In the genomic region with DNA sequence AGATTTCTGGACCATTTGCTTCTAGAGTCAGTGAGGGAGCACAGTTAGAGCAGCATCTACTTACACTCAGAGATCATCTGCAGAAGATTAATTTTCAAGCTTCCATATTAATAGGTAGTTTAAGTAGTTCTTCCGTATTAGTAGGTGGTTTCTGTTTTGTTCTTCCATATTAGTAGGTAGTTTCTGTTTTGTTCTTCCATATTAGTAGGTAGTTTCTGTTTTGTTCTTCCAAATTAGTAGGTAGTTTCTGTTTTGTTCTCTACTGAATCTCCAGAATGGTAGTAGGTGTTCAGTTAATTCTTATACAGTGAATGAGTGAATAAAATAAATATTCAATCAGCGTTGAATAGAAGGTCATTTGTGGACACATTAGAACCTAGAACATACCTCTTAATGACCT, we compare ENCODE assay signal across 13 cellular contexts.
DNase-seq lines count a peak whose midpoint lies in the region; ATAC-seq and TF ChIP-seq lines count a peak whose summit lies in the region.
"Had no signal": no experiment of that assay in that cellular context is flagged by ENCODE, and none has a peak within 500 bp of the region (broad histone marks: within the 10 kb centered on the region; RNA-seq: fewer than 3 reads in every experiment).

No MANE protein-coding gene starts in this region.

- H3K4me3 Mint-ChIP-seq in MCF 10A (ENCODE audit: unreplicated experiment): no peak overlapping the region

- TF ChIP-seq CTCF in GM20000 (IDR thresholded peaks at IDR 0.05; ENCODE audit: extremely low read depth, missing control alignments): no peak
- TF ChIP-seq CTCF in OCI-LY3 (IDR thresholded peaks at IDR 0.05; ENCODE audit: low read depth, low read length): no peak
- TF ChIP-seq CTCF in MCF 10A (IDR thresholded peaks at IDR 0.05; ENCODE audit: unreplicated experiment): no peak
- TF ChIP-seq CTCF in smooth muscle cell (IDR thresholded peaks at IDR 0.05; ENCODE audit: borderline replicate concordance, insufficient read depth, poor library complexity, severe bottlenecking): no peak

- peaks cover 9% of the 10 kb centered on the region for H3K9me3 Mint-ChIP-seq in MCF 10A (ENCODE audit: unreplicated experiment)

- ATAC-seq in GM18858 (IDR thresholded peaks at IDR 0.05; ENCODE audit: unreplicated experiment) (peak; percentile 94), HG02981 (IDR thresholded peaks at IDR 0.05; ENCODE audit: unreplicated experiment) (peak; percentile 73)

- peaks cover 22% of the 10 kb centered on the region for H3K79me2 ChIP-seq in OCI-LY3 (ENCODE audit: low read length)
- H3K79me2 ChIP-seq in smooth muscle cell (ENCODE audit: low read depth): peaks cover 3% of the 10 kb centered on the region

- H3K27me3 Mint-ChIP-seq in MCF 10A (ENCODE audit: insufficient read depth, unreplicated experiment): no peaks in the 10 kb centered on the region
- H3K27me3 Mint-ChIP-seq: CD4-positive, alpha-beta memory T cell had no signal

- H3K36me3 ChIP-seq in OCI-LY3 (replicated peaks; ENCODE audit: low read depth, low read length) (peaks cover 64% of the 10 kb centered on the region), smooth muscle cell (ENCODE audit: low read depth) (no peaks in the 10 kb centered on the region)

- POLR2A ChIA-PET in MCF 10A (lab: Yijun Ruan, JAX): interaction anchor here (0.7 kb wide), 1 partner anchor 12 kb away, joined by 4 read pairs; no protein-coding TSS in a partner anchor

- H3K36me3 Mint-ChIP-seq in MCF 10A (ENCODE audit: insufficient read depth, unreplicated experiment): no peaks in the 10 kb centered on the region

- CTCF ChIA-PET in MCF 10A (lab: Yijun Ruan, JAX): no interaction called here

- H2AFZ ChIP-seq in OCI-LY3 (ENCODE audit: low read depth, low read length): no peak overlapping the region
- no peak overlapping the region for H2AFZ ChIP-seq in smooth muscle cell (ENCODE audit: low read depth)

- H3F3A ChIP-seq in smooth muscle cell (ENCODE audit: low read depth): no peaks in the 10 kb centered on the region

- no peaks in the 10 kb centered on the region for H3K4me1 Mint-ChIP-seq in MCF 10A (ENCODE audit: insufficient read depth, unreplicated experiment)

- BruUV-seq in MCF 10A (replicated peaks; lab: Mats Ljungman, UMichigan): no TSS peak

- peak overlapping the region; percentile 20 for H3K4me3 ChIP-seq in OCI-LY3 (ENCODE audit: low read length)
- no peak overlapping the region for H3K4me3 ChIP-seq in smooth muscle cell
- H3K4me3 ChIP-seq: dorsolateral prefrontal cortex had no signal

- H3K9ac ChIP-seq in OCI-LY3 (ENCODE audit: low read length) (peak overlapping the region; percentile 60; the same call in 1 of the 2 replicates), smooth muscle cell (ENCODE audit: low read depth) (no peak overlapping the region)

- H4K20me1 ChIP-seq in OCI-LY3 (ENCODE audit: insufficient read depth, low read length) (no peaks in the 10 kb centered on the region), smooth muscle cell (ENCODE audit: low read depth) (no peaks in the 10 kb centered on the region)

- H3K27ac ChIP-seq in OCI-LY3 (ENCODE audit: low read length) (peak overlapping the region; percentile 89), smooth muscle cell (ENCODE audit: low read depth) (no peak overlapping the region)
- H3K27ac ChIP-seq: dorsolateral prefrontal cortex had no signal

- peak; percentile 2 for DNase-seq in GM20000 (ENCODE audit: low spot score)
- no peak for DNase-seq in MCF 10A (ENCODE audit: unreplicated experiment)
- DNase-seq in smooth muscle cell (lab: John Stamatoyannopoulos, UW; ENCODE audit: unreplicated experiment): no peak
- no peak for DNase-seq in posterior cingulate gyrus
- DNase-seq: activated T-cell treated with anti-CD3 and anti-CD28 coated beads for 4 hours; anterior cingulate cortex; CD4-positive, alpha-beta memory T cell; dorsolateral prefrontal cortex; NCI-H526; SHP77 treated with DMSO at 0.1 percent for 48 hours had no signal

- H3K27me3 ChIP-seq in OCI-LY3 (ENCODE audit: low read depth, low read length) (no peaks in the 10 kb centered on the region), smooth muscle cell (ENCODE audit: low read depth) (no peaks in the 10 kb centered on the region)
- H3K27me3 ChIP-seq: dorsolateral prefrontal cortex had no signal

- H3K4me2 ChIP-seq in OCI-LY3 (ENCODE audit: low read length) (peak overlapping the region; percentile 45), smooth muscle cell (no peak overlapping the region)

- 97% methylated on average over 2 of the region's 2 CpGs for WGBS in smooth muscle cell (ENCODE audit: low lambda C conversion rate)

- intact Hi-C loops in MCF 10A (cut with micrococcal nuclease) (no loop called here), posterior cingulate gyrus (cut with DNase I) (no loop called here)

- no peak overlapping the region for H3K27ac Mint-ChIP-seq in MCF 10A (ENCODE audit: low read depth, unreplicated experiment)

- H3K9me3 ChIP-seq in OCI-LY3 (ENCODE audit: insufficient read depth, low read length): peaks cover 16% of the 10 kb centered on the region; the same call in 1 of the 2 replicates
- no peaks in the 10 kb centered on the region for H3K9me3 ChIP-seq in smooth muscle cell (replicated peaks; ENCODE audit: low read depth)

- H3K4me1 ChIP-seq in OCI-LY3 (ENCODE audit: low read length) (peaks cover 65% of the 10 kb centered on the region), smooth muscle cell (ENCODE audit: low read depth) (no peaks in the 10 kb centered on the region)
